ENCODE assay signal across 8 cellular contexts in the genomic region with DNA sequence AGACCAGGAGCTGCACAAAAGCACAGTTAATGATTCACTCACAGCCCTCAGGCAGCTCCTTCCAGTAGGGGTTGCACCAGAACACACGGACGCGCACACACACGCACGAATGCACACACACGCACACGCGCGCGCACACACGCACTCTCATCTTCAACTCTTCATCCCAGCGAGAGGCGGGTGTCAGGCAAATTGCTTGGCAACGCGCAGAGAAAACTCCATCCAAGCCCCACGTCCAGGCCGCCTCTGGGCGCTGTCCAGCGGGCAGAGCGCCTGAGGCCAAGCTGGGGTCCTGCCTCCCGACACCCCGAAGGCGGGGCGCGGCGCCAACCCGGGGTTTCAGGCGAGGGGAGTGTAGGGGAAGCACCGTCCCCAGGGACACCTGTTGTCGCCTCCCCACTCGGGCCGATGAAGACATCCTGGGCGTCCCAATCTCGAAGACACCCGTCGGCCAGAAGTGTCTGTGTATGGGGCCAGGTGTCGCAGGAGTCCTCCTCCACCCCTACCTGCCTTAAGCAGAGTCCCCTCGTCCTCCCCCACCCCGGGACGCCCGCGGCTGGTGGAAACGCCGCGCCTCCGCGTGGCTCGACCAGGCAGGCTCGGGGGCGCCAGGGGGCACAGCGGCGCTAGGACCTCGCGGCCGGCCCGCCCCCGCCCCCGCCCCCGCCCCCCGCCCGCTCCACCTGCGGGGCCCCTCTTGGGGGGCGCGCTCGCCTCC. TPM values are rescaled to one million over a fixed set of nuclear protein-coding genes. Genes with fewer than 3 reads are reported as not detected.
DNase-seq lines count a peak whose midpoint lies in the region; ATAC-seq, FAIRE-seq and TF ChIP-seq lines count a peak whose summit lies in the region.

No MANE protein-coding gene starts in this region.

- H3K27me3 ChIP-seq in bronchial epithelial cell (ENCODE audit: control insufficient read depth, insufficient read depth, low read length), result no peaks in the 10 kb centered on the region
- H3K27me3 ChIP-seq in skeletal muscle satellite cell (ENCODE audit: control insufficient read depth, insufficient read depth, low read length), result peaks cover 87% of the 10 kb centered on the region

- peak overlapping the region; percentile 93 for H3K4me2 ChIP-seq in skeletal muscle satellite cell (ENCODE audit: low read length)

- H3K4me3 ChIP-seq in SK-N-MC (peak overlapping the region; percentile 85), bronchial epithelial cell (ENCODE audit: low read depth, low read length) (peak overlapping the region; percentile 52), skeletal muscle satellite cell (ENCODE audit: low read length) (peak overlapping the region; percentile 73)

- H3K27ac ChIP-seq in SK-N-MC, result no peak overlapping the region

- peak; percentile 65 for DNase-seq in D341Med (ENCODE audit: low spot score)
- peak; percentile 54 for DNase-seq in HuH-7 (ENCODE audit: low spot score)
- DNase-seq in SK-N-MC (ENCODE audit: low read depth, low spot score), result no peak
- DNase-seq in bronchial epithelial cell (ENCODE audit: low read depth), result peak; percentile 72
- DNase-seq in iPS-NIHi7 (ENCODE audit: extremely low spot score), result peak; percentile 69
- DNase-seq in SKM-1 (lab: John Stamatoyannopoulos, UW; ENCODE audit: unreplicated experiment), result no peak

- TF ChIP-seq CTCF in bronchial epithelial cell (IDR thresholded peaks at IDR 0.05; ENCODE audit: insufficient read depth, low read length, severe bottlenecking), result no peak

- ATAC-seq in GM21526 (IDR thresholded peaks at IDR 0.05; ENCODE audit: low FRiP score, unreplicated experiment), result peak; percentile 44

- H3K4me1 ChIP-seq in skeletal muscle satellite cell (ENCODE audit: control insufficient read depth, insufficient read depth, low read length), result peaks cover 13% of the 10 kb centered on the region

- H3K9me3 ChIP-seq in SK-N-MC (ENCODE audit: low read depth, low read length) (no peaks in the 10 kb centered on the region), skeletal muscle satellite cell (replicated peaks; ENCODE audit: low read length) (no peaks in the 10 kb centered on the region)

- H3K9ac ChIP-seq in SK-N-MC (ENCODE audit: insufficient read length) (no peak overlapping the region), skeletal muscle satellite cell (ENCODE audit: low read depth, low read length) (no peak overlapping the region)

- H3K36me3 ChIP-seq in SK-N-MC (ENCODE audit: insufficient read depth, low read length), result no peaks in the 10 kb centered on the region
- H3K36me3 ChIP-seq in bronchial epithelial cell (ENCODE audit: control insufficient read depth, insufficient read depth, low read length), result no peaks in the 10 kb centered on the region
- no peaks in the 10 kb centered on the region for H3K36me3 ChIP-seq in skeletal muscle satellite cell (ENCODE audit: insufficient read depth, low read length)

- no peak for FAIRE-seq in bronchial epithelial cell (lab: Jason Lieb, UNC)

RNA-seq across cellular contexts. Expression of a gene that starts 35.6 kb away (rescaled TPM):
- total RNA-seq in bronchial epithelial cell, result 47.4 and 65.5 TPM in 2 replicates
- total RNA-seq in skeletal muscle satellite cell (2012; rRNA removed), result 3.5 and 5.6 TPM in 2 replicates

Comparison
In these comparisons a context has a peak if more than half of its experiments do, and no peak if none do; other contexts are left out.
1. DNase-seq: peak in D341Med (single experiment), HuH-7 (single experiment), bronchial epithelial cell (single experiment) and iPS-NIHi7 (single experiment); none in SK-N-MC (single experiment) and SKM-1 (single experiment).
2. Peak in every context shown above with its lines, with median percentiles within 50 percentile points of each other: H3K4me3 ChIP-seq.